2 cellular contexts compared by ENCODE assay signal in genomic region chr7:21175714-21176113, GRCh38.
TF ChIP-seq lines count a peak whose summit lies in the region.

No MANE protein-coding gene starts in this region.

TF ChIP-seq in GM23338, 12 proteins besides CTCF, POLR2A, EP300 and RAD21:
- no peak for TF ChIP-seq EZH2phosphoT487 (IDR thresholded peaks at IDR 0.05; ENCODE audit: unreplicated experiment)
- no peak for TF ChIP-seq ZNF331 (CRISPR knock-in tag; IDR thresholded peaks at IDR 0.05; ENCODE audit: low read depth)
- TF ChIP-seq EZH2 (IDR thresholded peaks at IDR 0.05; ENCODE audit: low read depth, unreplicated experiment) = no peak

TF ChIP-seq in H1, 55 proteins besides CTCF, POLR2A, EP300 and RAD21:
- no peak for TF ChIP-seq RBBP5 (IDR thresholded peaks at IDR 0.05; ENCODE audit: borderline replicate concordance, low read depth, low read length)
- no peak for TF ChIP-seq TAF1 (IDR thresholded peaks at IDR 0.05; ENCODE audit: low read depth, low read length)
- no peak for TF ChIP-seq BACH1 (IDR thresholded peaks at IDR 0.05; ENCODE audit: low read length)
- no peak for TF ChIP-seq ATF2 (IDR thresholded peaks at IDR 0.05; ENCODE audit: low read length)
- no peak for TF ChIP-seq SP4 (IDR thresholded peaks at IDR 0.05; ENCODE audit: low read length)
- TF ChIP-seq FOSL1 (IDR thresholded peaks at IDR 0.05; ENCODE audit: insufficient read depth, low read depth, low read length) = no peak
- TF ChIP-seq CREB1 (IDR thresholded peaks at IDR 0.05) = no peak
- TF ChIP-seq E2F6 (IDR thresholded peaks at IDR 0.05) = no peak
- TF ChIP-seq ASH2L (IDR thresholded peaks at IDR 0.05; ENCODE audit: low read length) = no peak
- TF ChIP-seq GABPA (IDR thresholded peaks at IDR 0.05; ENCODE audit: borderline replicate concordance, insufficient read depth, low read length) = no peak
- no peak for TF ChIP-seq CHD7 (IDR thresholded peaks at IDR 0.05; ENCODE audit: insufficient replicate concordance, low read length)
- no peak for TF ChIP-seq SAP30 (IDR thresholded peaks at IDR 0.05; ENCODE audit: insufficient read depth, insufficient replicate concordance, low read length)
- no peak for TF ChIP-seq EZH2 (IDR thresholded peaks at IDR 0.05; ENCODE audit: low read depth, low read length, severe bottlenecking)
- no peak for TF ChIP-seq SP1 (IDR thresholded peaks at IDR 0.05; ENCODE audit: low read depth, low read length)
- no peak for TF ChIP-seq SIX5 (IDR thresholded peaks at IDR 0.05; ENCODE audit: low read depth, low read length)
- TF ChIP-seq EGR1 (IDR thresholded peaks at IDR 0.05; ENCODE audit: borderline replicate concordance, low read depth, low read length) = no peak
- no peak for TF ChIP-seq TEAD4 (IDR thresholded peaks at IDR 0.05; ENCODE audit: low read depth, low read length)
- no peak for TF ChIP-seq KDM4A (IDR thresholded peaks at IDR 0.05; ENCODE audit: low read depth, low read length, severe bottlenecking)
